ENCODE assay signal across 2 cellular contexts in the genomic region with DNA sequence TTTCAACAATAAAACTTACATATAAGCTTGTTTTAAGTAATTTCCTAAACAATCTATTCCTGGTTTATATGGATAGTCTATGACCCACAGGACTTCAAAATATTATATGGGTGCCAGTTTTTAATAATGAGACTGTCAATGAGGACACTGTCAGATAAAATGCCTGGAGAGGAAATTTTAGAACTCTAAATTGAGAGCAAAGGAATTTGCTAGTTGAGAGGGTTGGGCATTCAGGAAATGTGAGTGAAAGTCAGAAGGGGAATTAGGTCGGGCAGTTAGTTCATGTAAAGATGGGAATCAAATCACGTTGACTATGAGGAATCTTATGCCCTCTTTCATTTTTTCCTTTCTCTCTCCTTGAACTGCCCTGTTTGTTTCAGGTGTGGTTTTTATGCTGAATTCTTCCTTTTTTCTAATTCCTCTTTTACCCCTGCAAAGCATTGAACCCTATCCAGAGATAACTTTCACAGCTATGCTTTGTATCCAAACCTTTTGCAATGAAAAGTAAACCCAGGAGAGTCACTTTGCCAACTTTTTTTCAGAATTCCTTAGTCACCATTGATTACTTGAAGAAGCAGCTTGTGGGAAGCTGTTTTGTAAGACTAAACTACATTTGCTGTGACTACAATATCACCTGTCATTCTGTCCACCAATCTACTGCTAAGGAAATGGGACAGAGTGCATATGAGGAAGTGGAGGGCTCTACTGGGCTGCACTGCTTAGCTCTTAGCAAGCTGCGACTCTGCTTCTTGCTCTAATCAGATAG.
TF ChIP-seq lines count a peak whose summit lies in the region.

No MANE protein-coding gene starts in this region.

TF ChIP-seq in A549, 52 proteins besides CTCF, POLR2A, EP300 and RAD21:
- TF ChIP-seq SREBF2 (IDR thresholded peaks at IDR 0.05) (no peak), RNF2 (IDR thresholded peaks at IDR 0.05; ENCODE audit: borderline replicate concordance, low read depth) (no peak), HEYL (CRISPR knock-in tag; IDR thresholded peaks at IDR 0.05) (no peak), CHD4 (IDR thresholded peaks at IDR 0.05; ENCODE audit: borderline replicate concordance) (no peak), FOSL2 (IDR thresholded peaks at IDR 0.05) (no peak), FOSL2 (CRISPR knock-in tag; IDR thresholded peaks at IDR 0.05) (peak; percentile 64), CBX2 (IDR thresholded peaks at IDR 0.05; ENCODE audit: borderline replicate concordance, low read depth) (no peak), HOXB13 (CRISPR knock-in tag; IDR thresholded peaks at IDR 0.05; ENCODE audit: low read depth) (no peak), RCOR1 (IDR thresholded peaks at IDR 0.05; ENCODE audit: low read depth, low read length) (no peak), GATA3 (IDR thresholded peaks at IDR 0.05; ENCODE audit: borderline replicate concordance) (peak; percentile 63; the same call in 1 of the 2 replicates), ESRRA (IDR thresholded peaks at IDR 0.05; ENCODE audit: borderline replicate concordance, low read length) (no peak), E2F6 (IDR thresholded peaks at IDR 0.05; ENCODE audit: borderline replicate concordance, low read depth) (no peak), JUN (IDR thresholded peaks at IDR 0.05) (peak; percentile 39 to 46; a peak in 2 of 5 replicates), EHMT2 (IDR thresholded peaks at IDR 0.05; ENCODE audit: low read depth) (no peak), KDM5A (IDR thresholded peaks at IDR 0.05) (no peak), NFE2L2 (conservative IDR thresholded peaks at IDR 0.05; ENCODE audit: low read length) (no peak), HOXB5 (CRISPR knock-in tag; IDR thresholded peaks at IDR 0.05) (no peak), ZFP36 (IDR thresholded peaks at IDR 0.05; ENCODE audit: borderline replicate concordance, partially characterized antibody) (no peak), PBX3 (IDR thresholded peaks at IDR 0.05) (no peak), BHLHE40 (IDR thresholded peaks at IDR 0.05; ENCODE audit: low read depth, low read length) (no peak), MAFK (IDR thresholded peaks at IDR 0.05; ENCODE audit: partially characterized antibody) (peak; percentile 56), NPAS2 (CRISPR knock-in tag; IDR thresholded peaks at IDR 0.05; ENCODE audit: borderline replicate concordance) (no peak), FOSB (CRISPR knock-in tag; IDR thresholded peaks at IDR 0.05) (no peak), CEBPB (IDR thresholded peaks at IDR 0.05) (peak; percentile 66 to 68; a peak in 3 of 4 replicates), POLR2AphosphoS2 (conservative IDR thresholded peaks at IDR 0.05; ENCODE audit: low read length) (no peak), MYC (IDR thresholded peaks at IDR 0.05; ENCODE audit: borderline replicate concordance, low read length) (no peak), HDAC2 (IDR thresholded peaks at IDR 0.05) (no peak), SMC3 (IDR thresholded peaks at IDR 0.05) (no peak), ELK1 (IDR thresholded peaks at IDR 0.05; ENCODE audit: low read depth, low read length) (no peak), HOXA7 (CRISPR knock-in tag; IDR thresholded peaks at IDR 0.05) (no peak)
- TF ChIP-seq, protein P1, sequence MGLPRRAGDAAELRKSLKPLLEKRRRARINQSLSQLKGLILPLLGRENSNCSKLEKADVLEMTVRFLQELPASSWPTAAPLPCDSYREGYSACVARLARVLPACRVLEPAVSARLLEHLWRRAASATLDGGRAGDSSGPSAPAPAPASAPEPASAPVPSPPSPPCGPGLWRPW (IDR thresholded peaks at IDR 0.05), result no peak
- TF ChIP-seq, protein P2, sequence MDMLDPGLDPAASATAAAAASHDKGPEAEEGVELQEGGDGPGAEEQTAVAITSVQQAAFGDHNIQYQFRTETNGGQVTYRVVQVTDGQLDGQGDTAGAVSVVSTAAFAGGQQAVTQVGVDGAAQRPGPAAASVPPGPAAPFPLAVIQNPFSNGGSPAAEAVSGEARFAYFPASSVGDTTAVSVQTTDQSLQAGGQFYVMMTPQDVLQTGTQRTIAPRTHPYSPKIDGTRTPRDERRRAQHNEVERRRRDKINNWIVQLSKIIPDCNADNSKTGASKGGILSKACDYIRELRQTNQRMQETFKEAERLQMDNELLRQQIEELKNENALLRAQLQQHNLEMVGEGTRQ (IDR thresholded peaks at IDR 0.05), result no peak

TF ChIP-seq in HepG2, 621 proteins besides CTCF, POLR2A, EP300 and RAD21:
- TF ChIP-seq NFYB (CRISPR knock-in tag; IDR thresholded peaks at IDR 0.05) (peak; percentile 48; the same call in 1 of the 2 replicates), MAFK (conservative IDR thresholded peaks at IDR 0.05 in 1 of 2, IDR thresholded peaks at IDR 0.05 in 1 of 2; ENCODE audit: low read length in 2 of 2) (no peak)
